8 cellular contexts compared by ENCODE assay signal in the genomic region with DNA sequence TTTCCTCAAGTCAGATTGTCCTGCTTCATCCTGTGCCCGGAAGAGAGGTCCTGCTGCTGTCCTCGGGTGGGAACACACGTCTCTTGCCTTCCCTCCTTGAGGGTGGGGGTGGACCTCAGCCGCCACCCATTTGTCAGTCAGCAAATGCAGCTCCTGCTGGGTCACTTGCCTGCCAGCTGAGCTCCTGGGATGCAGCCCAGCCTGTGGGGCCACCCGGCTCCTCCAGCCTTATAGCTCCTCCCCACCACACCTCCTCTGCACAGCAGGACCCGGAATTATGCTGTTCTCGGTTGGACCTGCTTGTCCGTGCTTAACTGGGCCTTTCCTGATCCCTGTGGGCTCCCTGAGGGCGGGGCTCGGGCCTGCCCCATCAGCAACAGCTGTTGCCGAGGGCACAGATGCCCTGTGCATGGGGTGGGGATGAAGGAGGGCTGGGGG. TPM values are rescaled to one million over a fixed set of nuclear protein-coding genes. Genes with fewer than 3 reads are reported as not detected.
DNase-seq lines count a peak whose midpoint lies in the region; ATAC-seq and TF ChIP-seq lines count a peak whose summit lies in the region.

No MANE protein-coding gene starts in this region.

- TF ChIP-seq CTCF in BE2C (IDR thresholded peaks at IDR 0.05; ENCODE audit: low read depth, low read length) (no peak), neural crest cell (conservative IDR thresholded peaks at IDR 0.05) (no peak)

- H3K27ac ChIP-seq in epithelial cell of prostate: peak overlapping the region; percentile 86

- H3K4me1 Mint-ChIP-seq in neural crest cell: peaks cover 39% of the 10 kb centered on the region

- no peak overlapping the region for H3K4me3 Mint-ChIP-seq in neural crest cell

- no peaks in the 10 kb centered on the region for H3K9me3 ChIP-seq in BE2C

- peak; percentile 46 for DNase-seq in BE2C
- DNase-seq in NCI-H524 treated with DMSO at 0.1 percent for 48 hours (lab: John Stamatoyannopoulos, UW): peak; percentile 82
- no peak for DNase-seq in epithelial cell of prostate (ENCODE audit: low read depth, low spot score)
- no peak for DNase-seq in neural crest cell (ENCODE audit: low read depth, low spot score)
- DNase-seq in activated effector memory CD4-positive, alpha-beta T cell treated with anti-CD3 and anti-CD28 coated beads, Interleukin-2, amount 50 U/mL, for 16 hours: no peak
- no peak for DNase-seq in NCI-H1092 treated with DMSO at 0.1 percent for 48 hours (lab: John Stamatoyannopoulos, UW)

- H3K27me3 Mint-ChIP-seq in neural crest cell (ENCODE audit: low read depth): no peaks in the 10 kb centered on the region

- H3K4me1 ChIP-seq in BE2C: peaks cover 38% of the 10 kb centered on the region

- H3K27ac Mint-ChIP-seq in neural crest cell (ENCODE audit: unreplicated experiment): peak overlapping the region; percentile 67

- no peaks in the 10 kb centered on the region for H3K27me3 ChIP-seq in BE2C

- H3K4me3 ChIP-seq in BE2C (ENCODE audit: low read depth, low read length): no peak overlapping the region

- H3K36me3 ChIP-seq in BE2C: no peaks in the 10 kb centered on the region

- no peaks in the 10 kb centered on the region for H3K36me3 Mint-ChIP-seq in neural crest cell (ENCODE audit: low read depth)

- ATAC-seq in HG03159 (IDR thresholded peaks at IDR 0.05; ENCODE audit: unreplicated experiment): no peak
- ATAC-seq in GM21526 (IDR thresholded peaks at IDR 0.05; ENCODE audit: low FRiP score, unreplicated experiment): no peak

- no peaks in the 10 kb centered on the region for H3K9me3 Mint-ChIP-seq in neural crest cell

RNA-seq across cellular contexts. Expression of a gene that starts 52.7 kb away (rescaled TPM):
- 47.3 TPM for polyA plus RNA-seq in BE2C (2012; ENCODE audit: insufficient read depth, insufficient read length, low read depth)
- total RNA-seq in neural crest cell: 40.0 and 41.2 TPM in 2 replicates

Comparison
In these comparisons a context has a peak if more than half of its experiments do, and no peak if none do; other contexts are left out.
1. DNase-seq: peak in BE2C (single experiment) and NCI-H524 treated with DMSO at 0.1 percent for 48 hours (single experiment); none in epithelial cell of prostate (single experiment), neural crest cell (single experiment), activated effector memory CD4-positive, alpha-beta T cell treated with anti-CD3 and anti-CD28 coated beads, Interleukin-2, amount 50 U/mL, for 16 hours (single experiment) and NCI-H1092 treated with DMSO at 0.1 percent for 48 hours (single experiment).